Comparison of ENCODE assay signal across 8 cellular contexts in genomic region chr4:111854494-111855087, GRCh38.
DNase-seq lines count a peak whose midpoint lies in the region; ATAC-seq, FAIRE-seq and TF ChIP-seq lines count a peak whose summit lies in the region.

No MANE protein-coding gene starts in this region.

- TF ChIP-seq POLR2A in suprapubic skin (IDR thresholded peaks at IDR 0.05): no peak

- H3K36me3 ChIP-seq in suprapubic skin: no peaks in the 10 kb centered on the region

- peak; percentile 73 for TF ChIP-seq RAD21 in Ishikawa (IDR thresholded peaks at IDR 0.05; ENCODE audit: low read depth)

- ATAC-seq in GM21390 (IDR thresholded peaks at IDR 0.05; ENCODE audit: unreplicated experiment) (peak; percentile 79), HG03460 (IDR thresholded peaks at IDR 0.05; ENCODE audit: unreplicated experiment) (no peak), HG03196 (IDR thresholded peaks at IDR 0.05; ENCODE audit: unreplicated experiment) (no peak)

- peak; percentile 11 for DNase-seq in T1000 (lab: John Stamatoyannopoulos, UW)
- DNase-seq in globus pallidus (ENCODE audit: low spot score): peak; percentile 39
- DNase-seq in suprapubic skin (ENCODE audit: low spot score in 2 of 2): no peak

- no peaks in the 10 kb centered on the region for H3K4me1 ChIP-seq in suprapubic skin

- TF ChIP-seq EP300 in Ishikawa (IDR thresholded peaks at IDR 0.05; ENCODE audit: borderline replicate concordance) (no peak), suprapubic skin (IDR thresholded peaks at IDR 0.05) (no peak)

- TF ChIP-seq CTCF in suprapubic skin (IDR thresholded peaks at IDR 0.05): peak; percentile 40 to 55

- peaks cover 3% of the 10 kb centered on the region for H3K27me3 ChIP-seq in suprapubic skin

- H3K9me3 ChIP-seq in suprapubic skin: no peaks in the 10 kb centered on the region

- 0% methylated on average over 1 of the region's 1 CpG for WGBS in suprapubic skin

- H3K27ac ChIP-seq in suprapubic skin: no peak overlapping the region

- FAIRE-seq in G401.6 (lab: Jason Lieb, UNC): peak; percentile 44

- no peak overlapping the region for H3K4me3 ChIP-seq in suprapubic skin

TF ChIP-seq in Ishikawa, 13 proteins besides CTCF, POLR2A, EP300 and RAD21:
- no peak for TF ChIP-seq TAF1 (IDR thresholded peaks at IDR 0.05; ENCODE audit: low read depth)
- no peak for TF ChIP-seq TEAD4 (IDR thresholded peaks at IDR 0.05)
- no peak for TF ChIP-seq YY1 (IDR thresholded peaks at IDR 0.05; ENCODE audit: low read depth)
- TF ChIP-seq ZBTB7A (IDR thresholded peaks at IDR 0.05; ENCODE audit: low read depth): no peak
- TF ChIP-seq, protein P1, sequence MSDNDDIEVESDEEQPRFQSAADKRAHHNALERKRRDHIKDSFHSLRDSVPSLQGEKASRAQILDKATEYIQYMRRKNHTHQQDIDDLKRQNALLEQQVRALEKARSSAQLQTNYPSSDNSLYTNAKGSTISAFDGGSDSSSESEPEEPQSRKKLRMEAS (IDR thresholded peaks at IDR 0.05): no peak
- TF ChIP-seq, protein P2, sequence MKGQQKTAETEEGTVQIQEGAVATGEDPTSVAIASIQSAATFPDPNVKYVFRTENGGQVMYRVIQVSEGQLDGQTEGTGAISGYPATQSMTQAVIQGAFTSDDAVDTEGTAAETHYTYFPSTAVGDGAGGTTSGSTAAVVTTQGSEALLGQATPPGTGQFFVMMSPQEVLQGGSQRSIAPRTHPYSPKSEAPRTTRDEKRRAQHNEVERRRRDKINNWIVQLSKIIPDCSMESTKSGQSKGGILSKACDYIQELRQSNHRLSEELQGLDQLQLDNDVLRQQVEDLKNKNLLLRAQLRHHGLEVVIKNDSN (IDR thresholded peaks at IDR 0.05): no peak
- no peak for TF ChIP-seq CEBPB (IDR thresholded peaks at IDR 0.05)
- no peak for TF ChIP-seq CREB1 (IDR thresholded peaks at IDR 0.05; ENCODE audit: low read depth)
- TF ChIP-seq, protein P3, sequence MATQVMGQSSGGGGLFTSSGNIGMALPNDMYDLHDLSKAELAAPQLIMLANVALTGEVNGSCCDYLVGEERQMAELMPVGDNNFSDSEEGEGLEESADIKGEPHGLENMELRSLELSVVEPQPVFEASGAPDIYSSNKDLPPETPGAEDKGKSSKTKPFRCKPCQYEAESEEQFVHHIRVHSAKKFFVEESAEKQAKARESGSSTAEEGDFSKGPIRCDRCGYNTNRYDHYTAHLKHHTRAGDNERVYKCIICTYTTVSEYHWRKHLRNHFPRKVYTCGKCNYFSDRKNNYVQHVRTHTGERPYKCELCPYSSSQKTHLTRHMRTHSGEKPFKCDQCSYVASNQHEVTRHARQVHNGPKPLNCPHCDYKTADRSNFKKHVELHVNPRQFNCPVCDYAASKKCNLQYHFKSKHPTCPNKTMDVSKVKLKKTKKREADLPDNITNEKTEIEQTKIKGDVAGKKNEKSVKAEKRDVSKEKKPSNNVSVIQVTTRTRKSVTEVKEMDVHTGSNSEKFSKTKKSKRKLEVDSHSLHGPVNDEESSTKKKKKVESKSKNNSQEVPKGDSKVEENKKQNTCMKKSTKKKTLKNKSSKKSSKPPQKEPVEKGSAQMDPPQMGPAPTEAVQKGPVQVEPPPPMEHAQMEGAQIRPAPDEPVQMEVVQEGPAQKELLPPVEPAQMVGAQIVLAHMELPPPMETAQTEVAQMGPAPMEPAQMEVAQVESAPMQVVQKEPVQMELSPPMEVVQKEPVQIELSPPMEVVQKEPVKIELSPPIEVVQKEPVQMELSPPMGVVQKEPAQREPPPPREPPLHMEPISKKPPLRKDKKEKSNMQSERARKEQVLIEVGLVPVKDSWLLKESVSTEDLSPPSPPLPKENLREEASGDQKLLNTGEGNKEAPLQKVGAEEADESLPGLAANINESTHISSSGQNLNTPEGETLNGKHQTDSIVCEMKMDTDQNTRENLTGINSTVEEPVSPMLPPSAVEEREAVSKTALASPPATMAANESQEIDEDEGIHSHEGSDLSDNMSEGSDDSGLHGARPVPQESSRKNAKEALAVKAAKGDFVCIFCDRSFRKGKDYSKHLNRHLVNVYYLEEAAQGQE (IDR thresholded peaks at IDR 0.05; ENCODE audit: low read depth): no peak
- TF ChIP-seq EGR1 (IDR thresholded peaks at IDR 0.05): no peak
- TF ChIP-seq FOXM1 (IDR thresholded peaks at IDR 0.05; ENCODE audit: borderline replicate concordance, low read depth): no peak
- TF ChIP-seq TCF12 (IDR thresholded peaks at IDR 0.05; ENCODE audit: low read depth): no peak
- no peak for TF ChIP-seq NFIC (IDR thresholded peaks at IDR 0.05)

Comparison
In these comparisons a context has a peak if more than half of its experiments do, and no peak if none do; other contexts are left out.
1. DNase-seq: peak in T1000 (single experiment) and globus pallidus (single experiment); none in suprapubic skin (0 of 2).